In the genomic region with DNA sequence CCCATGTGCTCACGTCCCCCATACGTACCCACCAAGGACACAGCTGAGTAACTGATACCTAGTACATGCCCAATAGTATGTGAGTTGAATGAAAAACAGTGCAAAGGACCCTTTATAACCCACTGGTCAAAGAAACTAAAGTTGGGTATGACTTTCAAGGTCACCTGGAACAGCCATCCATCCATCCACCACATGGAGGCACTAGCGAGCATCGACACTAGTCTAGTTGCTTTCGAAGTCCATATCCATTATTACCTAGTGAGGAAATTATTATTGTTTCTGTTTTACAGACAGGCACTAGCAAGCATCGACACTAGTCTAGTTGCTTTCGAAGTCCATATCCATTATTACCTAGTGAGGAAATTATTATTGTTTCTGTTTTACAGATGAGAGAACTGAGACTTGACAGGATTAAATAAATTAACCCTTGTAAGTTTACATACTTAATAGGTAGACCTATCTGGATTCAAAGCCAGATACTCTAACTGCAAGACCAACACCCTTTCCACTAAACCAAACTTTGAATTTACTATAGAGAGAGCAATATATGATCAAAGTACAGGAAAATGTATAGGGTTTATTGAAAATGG, we compare ENCODE assay signal across 8 cellular contexts.
DNase-seq lines count a peak whose midpoint lies in the region; ATAC-seq, FAIRE-seq and TF ChIP-seq lines count a peak whose summit lies in the region.

No MANE protein-coding gene starts in this region.

- POLR2A ChIA-PET in H1 (lab: Charles Lee; ENCODE audit: partially characterized antibody), result no interaction called here

- H3K4ac ChIP-seq in H1 (replicated peaks; ENCODE audit: insufficient read length, low read depth, low read length), result no peak overlapping the region

- TF ChIP-seq CTCF in AG09319 (IDR thresholded peaks at IDR 0.05; ENCODE audit: low read depth, low read length), result peak; percentile 19
- peak; percentile 61 to 72 (median 64) for TF ChIP-seq CTCF in H1 (IDR thresholded peaks at IDR 0.05; ENCODE audit: control extremely low read depth in 1 of 3, insufficient read depth in 1 of 3, low read depth in 1 of 3, low read length in 3 of 3)
- TF ChIP-seq CTCF in osteocyte (IDR thresholded peaks at IDR 0.05), result peak; percentile 60
- peak in 2 of 5 experiments; percentile 17 to 36 for TF ChIP-seq CTCF in gastrocnemius medialis (IDR thresholded peaks at IDR 0.05 in 4 of 5, conservative IDR thresholded peaks at IDR 0.05 in 1 of 5)

- H2AK5ac ChIP-seq in H1 (ENCODE audit: low read depth, low read length), result no peak overlapping the region

- no peak overlapping the region for H4K5ac ChIP-seq in H1 (ENCODE audit: insufficient read length, low read depth, low read length)

- peak; percentile 55 to 66 for TF ChIP-seq RAD21 in H1 (IDR thresholded peaks at IDR 0.05 in 1 of 2, conservative IDR thresholded peaks at IDR 0.05 in 1 of 2; ENCODE audit: low read depth in 2 of 2, low read length in 2 of 2)

- H2BK5ac ChIP-seq in H1 (ENCODE audit: low read depth, low read length), result no peak overlapping the region

- H3K27ac ChIP-seq in H1 (ENCODE audit: low read depth, low read length) (no peak overlapping the region), gastrocnemius medialis (no peak overlapping the region)

- H3K36me3 ChIP-seq in H1 (ENCODE audit: control insufficient read depth in 2 of 4, insufficient read depth in 4 of 4, low read length in 3 of 4) (no peaks in the 10 kb centered on the region), gastrocnemius medialis (no peaks in the 10 kb centered on the region)

- H3K9me3 ChIP-seq in H1 (ENCODE audit: insufficient read depth in 2 of 2, low read depth in 1 of 2, low read length in 1 of 2), result no peaks in the 10 kb centered on the region; a peak in 1 of 4 replicates
- no peaks in the 10 kb centered on the region for H3K9me3 ChIP-seq in gastrocnemius medialis

- no peak for TF ChIP-seq POLR2A in H1 (IDR thresholded peaks at IDR 0.05; ENCODE audit: control extremely low read depth in 1 of 2, low read depth in 2 of 2, low read length in 2 of 2)
- no peak for TF ChIP-seq POLR2A in gastrocnemius medialis (IDR thresholded peaks at IDR 0.05)

- no peak overlapping the region for H4K8ac ChIP-seq in H1 (ENCODE audit: extremely low read depth, insufficient read depth, low read length)

- H2BK15ac ChIP-seq in H1 (ENCODE audit: low read length), result no peak overlapping the region

- H3K18ac ChIP-seq in H1 (ENCODE audit: extremely low read depth, low read length), result no peak overlapping the region

- H3K9ac ChIP-seq in H1 (replicated peaks in 1 of 4; ENCODE audit: extremely low read depth in 1 of 4, low read depth in 3 of 4, low read length in 3 of 4), result no peak overlapping the region

- peaks cover 9% of the 10 kb centered on the region for H3K27me3 Mint-ChIP-seq in osteocyte (ENCODE audit: unreplicated experiment)

- TF ChIP-seq EP300 in H1 (IDR thresholded peaks at IDR 0.05; ENCODE audit: borderline replicate concordance in 1 of 2, low read depth in 2 of 2, low read length in 2 of 2), result no peak

- no peak overlapping the region for H3K23ac ChIP-seq in H1 (ENCODE audit: insufficient read length)

- no peak overlapping the region for H3K27ac Mint-ChIP-seq in osteocyte (ENCODE audit: unreplicated experiment)

- DNase-seq in AG09319 (ENCODE audit: extremely low read depth, low read depth), result no peak
- DNase-seq in UCSD-AML1 (lab: John Stamatoyannopoulos, UW; ENCODE audit: unreplicated experiment), result peak; percentile 14
- DNase-seq in H1 (ENCODE audit: low read depth in 1 of 2, low spot score in 2 of 2), result peak in 1 of 2 experiments; percentile 67
- no peak for DNase-seq in osteocyte (ENCODE audit: extremely low spot score, unreplicated experiment)
- DNase-seq in NCI-H2171 treated with DMSO at 0.1 percent for 48 hours (lab: John Stamatoyannopoulos, UW), result no peak
- no peak for DNase-seq in gastrocnemius medialis

- H2BK20ac ChIP-seq in H1 (ENCODE audit: low read length), result no peak overlapping the region

- no peaks in the 10 kb centered on the region for H4K20me1 ChIP-seq in H1 (replicated peaks in 1 of 2; ENCODE audit: control insufficient read depth in 1 of 2, insufficient read depth in 2 of 2, low read length in 2 of 2)

- no peaks in the 10 kb centered on the region for H3K79me1 ChIP-seq in H1 (ENCODE audit: low read depth, low read length)

- H3K4me1 ChIP-seq in H1 (replicated peaks in 1 of 4; ENCODE audit: control insufficient read depth in 3 of 4, insufficient read depth in 4 of 4, low read length in 3 of 4) (no peaks in the 10 kb centered on the region), gastrocnemius medialis (no peaks in the 10 kb centered on the region)

- no peak overlapping the region for H3K4me3 ChIP-seq in H1 (ENCODE audit: extremely low read depth in 1 of 4, insufficient read depth in 2 of 4, low read depth in 3 of 4, low read length in 4 of 4)
- no peak overlapping the region for H3K4me3 ChIP-seq in gastrocnemius medialis

- peak; percentile 96 for FAIRE-seq in H1 (lab: Jason Lieb, UNC)

- no peaks in the 10 kb centered on the region for H3K23me2 ChIP-seq in H1 (ENCODE audit: low read depth, low read length)

- peak; percentile 91 for ATAC-seq in GM18858 (IDR thresholded peaks at IDR 0.05; ENCODE audit: unreplicated experiment)
- ATAC-seq in HG03159 (IDR thresholded peaks at IDR 0.05; ENCODE audit: unreplicated experiment), result peak; percentile 93
- no peak for ATAC-seq in gastrocnemius medialis

- no peak overlapping the region for H3K14ac ChIP-seq in H1 (ENCODE audit: insufficient read length)

- no peak overlapping the region for H4K91ac ChIP-seq in H1 (replicated peaks; ENCODE audit: insufficient read length, low read length)

- no peaks in the 10 kb centered on the region for H3K36me3 Mint-ChIP-seq in osteocyte (ENCODE audit: unreplicated experiment)

- no peak overlapping the region for H3K56ac ChIP-seq in H1 (replicated peaks; ENCODE audit: insufficient read length, low read depth, low read length)

- H3K4me2 ChIP-seq in H1 (ENCODE audit: insufficient read depth in 1 of 2, low read depth in 2 of 2, low read length in 2 of 2), result no peak overlapping the region

- CTCF ChIA-PET in H1 (lab: Charles Lee; ENCODE audit: partially characterized antibody), result interaction anchor here (0.6 to 6.7 kb wide), 9 partner anchors 10 to 502 kb away, joined by 3 to 53 read pairs (median 5); no protein-coding TSS in a partner anchor

- 44% methylated on average over 7 of the region's 7 CpGs; no CpG with 5 or more reads in 1 of the 2 experiments for WGBS in H1 (ENCODE audit: extremely low coverage in 1 of 2, insufficient coverage in 1 of 2, insufficient read length in 1 of 2, insufficient replicate concordance in 2 of 2, low coverage in 1 of 2, low lambda C conversion rate in 2 of 2, missing lambda C conversion rate in 1 of 2), 2 experiments

- peak overlapping the region; percentile 93; the same call in 1 of the 2 replicates for H2AFZ ChIP-seq in H1 (ENCODE audit: low read length)

- no peak overlapping the region for H2BK12ac ChIP-seq in H1 (ENCODE audit: low read depth, low read length)

- H3K79me2 ChIP-seq in H1 (ENCODE audit: control insufficient read depth in 1 of 2, insufficient read depth in 2 of 2, low read length in 2 of 2), result no peaks in the 10 kb centered on the region; a peak in 1 of 4 replicates

- no peaks in the 10 kb centered on the region for H3K9me3 Mint-ChIP-seq in osteocyte (ENCODE audit: unreplicated experiment)

- no peak overlapping the region for H3K4me3 Mint-ChIP-seq in osteocyte (ENCODE audit: unreplicated experiment)

- intact Hi-C loops in gastrocnemius medialis (cut with DNase I; ENCODE audit: low total_unique reads), result loop anchor here (5.0 kb wide), 1 partner anchor 210 kb away; no protein-coding TSS in a partner anchor

- no peaks in the 10 kb centered on the region for H3K4me1 Mint-ChIP-seq in osteocyte (ENCODE audit: unreplicated experiment)

- H3K27me3 ChIP-seq in H1 (replicated peaks in 1 of 4; ENCODE audit: control insufficient read depth in 3 of 4, extremely low read depth in 1 of 4, insufficient read depth in 3 of 4, low read length in 3 of 4), result no peaks in the 10 kb centered on the region
- no peaks in the 10 kb centered on the region for H3K27me3 ChIP-seq in gastrocnemius medialis

- no peak overlapping the region for H2BK120ac ChIP-seq in H1 (replicated peaks; ENCODE audit: low read depth, low read length)

- in situ Hi-C loops in gastrocnemius medialis (cut with MboI; ENCODE audit: low sequenced_read_pairs in 4 of 4), result loop anchor here in 1 of 4 donors (25.0 kb wide), 1 partner anchor 200 kb away; no protein-coding TSS in a partner anchor

TF ChIP-seq in H1, 55 proteins besides CTCF, POLR2A, EP300 and RAD21:
- TF ChIP-seq RFX5 (IDR thresholded peaks at IDR 0.05; ENCODE audit: borderline replicate concordance, low read depth, low read length) (no peak), JUN (IDR thresholded peaks at IDR 0.05; ENCODE audit: low read depth, low read length) (no peak), USF2 (IDR thresholded peaks at IDR 0.05; ENCODE audit: low read length) (no peak), BRCA1 (IDR thresholded peaks at IDR 0.05; ENCODE audit: low read depth, low read length) (no peak), SP1 (IDR thresholded peaks at IDR 0.05; ENCODE audit: low read depth, low read length) (no peak), BACH1 (IDR thresholded peaks at IDR 0.05; ENCODE audit: low read length) (no peak), YY1 (IDR thresholded peaks at IDR 0.05; ENCODE audit: low read depth, low read length) (no peak), POLR2AphosphoS5 (IDR thresholded peaks at IDR 0.05; ENCODE audit: low read depth, low read length) (no peak), ZNF274 (IDR thresholded peaks at IDR 0.05; ENCODE audit: borderline replicate concordance, extremely low read depth, low read length) (no peak)

Comparison
In these comparisons a context has a peak if more than half of its experiments do, and no peak if none do; other contexts are left out.
1. ATAC-seq: peak in GM18858 (single experiment) and HG03159 (single experiment); none in gastrocnemius medialis (0 of 2).